Comparison of ENCODE assay signal across 1 cellular context in genomic region chr20:44354979-44355502, GRCh38.
TF ChIP-seq lines count a peak whose summit lies in the region.

No MANE protein-coding gene starts in this region.

TF ChIP-seq in HepG2, 621 proteins besides CTCF, POLR2A, EP300 and RAD21 (continued from another document and continues in another):
- TF ChIP-seq, protein P1, sequence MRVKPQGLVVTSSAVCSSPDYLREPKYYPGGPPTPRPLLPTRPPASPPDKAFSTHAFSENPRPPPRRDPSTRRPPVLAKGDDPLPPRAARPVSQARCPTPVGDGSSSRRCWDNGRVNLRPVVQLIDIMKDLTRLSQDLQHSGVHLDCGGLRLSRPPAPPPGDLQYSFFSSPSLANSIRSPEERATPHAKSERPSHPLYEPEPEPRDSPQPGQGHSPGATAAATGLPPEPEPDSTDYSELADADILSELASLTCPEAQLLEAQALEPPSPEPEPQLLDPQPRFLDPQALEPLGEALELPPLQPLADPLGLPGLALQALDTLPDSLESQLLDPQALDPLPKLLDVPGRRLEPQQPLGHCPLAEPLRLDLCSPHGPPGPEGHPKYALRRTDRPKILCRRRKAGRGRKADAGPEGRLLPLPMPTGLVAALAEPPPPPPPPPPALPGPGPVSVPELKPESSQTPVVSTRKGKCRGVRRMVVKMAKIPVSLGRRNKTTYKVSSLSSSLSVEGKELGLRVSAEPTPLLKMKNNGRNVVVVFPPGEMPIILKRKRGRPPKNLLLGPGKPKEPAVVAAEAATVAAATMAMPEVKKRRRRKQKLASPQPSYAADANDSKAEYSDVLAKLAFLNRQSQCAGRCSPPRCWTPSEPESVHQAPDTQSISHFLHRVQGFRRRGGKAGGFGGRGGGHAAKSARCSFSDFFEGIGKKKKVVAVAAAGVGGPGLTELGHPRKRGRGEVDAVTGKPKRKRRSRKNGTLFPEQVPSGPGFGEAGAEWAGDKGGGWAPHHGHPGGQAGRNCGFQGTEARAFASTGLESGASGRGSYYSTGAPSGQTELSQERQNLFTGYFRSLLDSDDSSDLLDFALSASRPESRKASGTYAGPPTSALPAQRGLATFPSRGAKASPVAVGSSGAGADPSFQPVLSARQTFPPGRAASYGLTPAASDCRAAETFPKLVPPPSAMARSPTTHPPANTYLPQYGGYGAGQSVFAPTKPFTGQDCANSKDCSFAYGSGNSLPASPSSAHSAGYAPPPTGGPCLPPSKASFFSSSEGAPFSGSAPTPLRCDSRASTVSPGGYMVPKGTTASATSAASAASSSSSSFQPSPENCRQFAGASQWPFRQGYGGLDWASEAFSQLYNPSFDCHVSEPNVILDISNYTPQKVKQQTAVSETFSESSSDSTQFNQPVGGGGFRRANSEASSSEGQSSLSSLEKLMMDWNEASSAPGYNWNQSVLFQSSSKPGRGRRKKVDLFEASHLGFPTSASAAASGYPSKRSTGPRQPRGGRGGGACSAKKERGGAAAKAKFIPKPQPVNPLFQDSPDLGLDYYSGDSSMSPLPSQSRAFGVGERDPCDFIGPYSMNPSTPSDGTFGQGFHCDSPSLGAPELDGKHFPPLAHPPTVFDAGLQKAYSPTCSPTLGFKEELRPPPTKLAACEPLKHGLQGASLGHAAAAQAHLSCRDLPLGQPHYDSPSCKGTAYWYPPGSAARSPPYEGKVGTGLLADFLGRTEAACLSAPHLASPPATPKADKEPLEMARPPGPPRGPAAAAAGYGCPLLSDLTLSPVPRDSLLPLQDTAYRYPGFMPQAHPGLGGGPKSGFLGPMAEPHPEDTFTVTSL (CRISPR knock-in tag; IDR thresholded peaks at IDR 0.05; ENCODE audit: borderline replicate concordance): no peak
- peak; percentile 2; the same call in 1 of the 2 replicates for TF ChIP-seq ARNT2 (CRISPR knock-in tag; IDR thresholded peaks at IDR 0.05; ENCODE audit: low read depth)
- no peak for TF ChIP-seq HES4 (CRISPR knock-in tag; IDR thresholded peaks at IDR 0.05; ENCODE audit: borderline replicate concordance)
- TF ChIP-seq TAF15 (IDR thresholded peaks at IDR 0.05; ENCODE audit: low read depth, low read length, poor library complexity, severe bottlenecking): no peak
- TF ChIP-seq ZNF816 (CRISPR knock-in tag; IDR thresholded peaks at IDR 0.05; ENCODE audit: borderline replicate concordance): no peak
- TF ChIP-seq, protein P2, sequence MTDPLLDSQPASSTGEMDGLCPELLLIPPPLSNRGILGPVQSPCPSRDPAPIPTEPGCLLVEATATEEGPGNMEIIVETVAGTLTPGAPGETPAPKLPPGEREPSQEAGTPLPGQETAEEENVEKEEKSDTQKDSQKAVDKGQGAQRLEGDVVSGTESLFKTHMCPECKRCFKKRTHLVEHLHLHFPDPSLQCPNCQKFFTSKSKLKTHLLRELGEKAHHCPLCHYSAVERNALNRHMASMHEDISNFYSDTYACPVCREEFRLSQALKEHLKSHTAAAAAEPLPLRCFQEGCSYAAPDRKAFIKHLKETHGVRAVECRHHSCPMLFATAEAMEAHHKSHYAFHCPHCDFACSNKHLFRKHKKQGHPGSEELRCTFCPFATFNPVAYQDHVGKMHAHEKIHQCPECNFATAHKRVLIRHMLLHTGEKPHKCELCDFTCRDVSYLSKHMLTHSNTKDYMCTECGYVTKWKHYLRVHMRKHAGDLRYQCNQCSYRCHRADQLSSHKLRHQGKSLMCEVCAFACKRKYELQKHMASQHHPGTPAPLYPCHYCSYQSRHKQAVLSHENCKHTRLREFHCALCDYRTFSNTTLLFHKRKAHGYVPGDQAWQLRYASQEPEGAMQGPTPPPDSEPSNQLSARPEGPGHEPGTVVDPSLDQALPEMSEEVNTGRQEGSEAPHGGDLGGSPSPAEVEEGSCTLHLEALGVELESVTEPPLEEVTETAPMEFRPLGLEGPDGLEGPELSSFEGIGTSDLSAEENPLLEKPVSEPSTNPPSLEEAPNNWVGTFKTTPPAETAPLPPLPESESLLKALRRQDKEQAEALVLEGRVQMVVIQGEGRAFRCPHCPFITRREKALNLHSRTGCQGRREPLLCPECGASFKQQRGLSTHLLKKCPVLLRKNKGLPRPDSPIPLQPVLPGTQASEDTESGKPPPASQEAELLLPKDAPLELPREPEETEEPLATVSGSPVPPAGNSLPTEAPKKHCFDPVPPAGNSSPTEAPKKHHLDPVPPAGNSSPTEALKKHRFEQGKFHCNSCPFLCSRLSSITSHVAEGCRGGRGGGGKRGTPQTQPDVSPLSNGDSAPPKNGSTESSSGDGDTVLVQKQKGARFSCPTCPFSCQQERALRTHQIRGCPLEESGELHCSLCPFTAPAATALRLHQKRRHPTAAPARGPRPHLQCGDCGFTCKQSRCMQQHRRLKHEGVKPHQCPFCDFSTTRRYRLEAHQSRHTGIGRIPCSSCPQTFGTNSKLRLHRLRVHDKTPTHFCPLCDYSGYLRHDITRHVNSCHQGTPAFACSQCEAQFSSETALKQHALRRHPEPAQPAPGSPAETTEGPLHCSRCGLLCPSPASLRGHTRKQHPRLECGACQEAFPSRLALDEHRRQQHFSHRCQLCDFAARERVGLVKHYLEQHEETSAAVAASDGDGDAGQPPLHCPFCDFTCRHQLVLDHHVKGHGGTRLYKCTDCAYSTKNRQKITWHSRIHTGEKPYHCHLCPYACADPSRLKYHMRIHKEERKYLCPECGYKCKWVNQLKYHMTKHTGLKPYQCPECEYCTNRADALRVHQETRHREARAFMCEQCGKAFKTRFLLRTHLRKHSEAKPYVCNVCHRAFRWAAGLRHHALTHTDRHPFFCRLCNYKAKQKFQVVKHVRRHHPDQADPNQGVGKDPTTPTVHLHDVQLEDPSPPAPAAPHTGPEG (CRISPR knock-in tag; IDR thresholded peaks at IDR 0.05): 0 out of 2 replicates have a peak, but pooled peaks have one; percentile 2
- no peak for TF ChIP-seq ZNF572 (CRISPR knock-in tag; IDR thresholded peaks at IDR 0.05)
- TF ChIP-seq, protein P3, sequence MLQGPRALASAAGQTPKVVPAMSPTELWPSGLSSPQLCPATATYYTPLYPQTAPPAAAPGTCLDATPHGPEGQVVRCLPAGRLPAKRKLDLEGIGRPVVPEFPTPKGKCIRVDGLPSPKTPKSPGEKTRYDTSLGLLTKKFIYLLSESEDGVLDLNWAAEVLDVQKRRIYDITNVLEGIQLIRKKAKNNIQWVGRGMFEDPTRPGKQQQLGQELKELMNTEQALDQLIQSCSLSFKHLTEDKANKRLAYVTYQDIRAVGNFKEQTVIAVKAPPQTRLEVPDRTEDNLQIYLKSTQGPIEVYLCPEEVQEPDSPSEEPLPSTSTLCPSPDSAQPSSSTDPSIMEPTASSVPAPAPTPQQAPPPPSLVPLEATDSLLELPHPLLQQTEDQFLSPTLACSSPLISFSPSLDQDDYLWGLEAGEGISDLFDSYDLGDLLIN (CRISPR knock-in tag; IDR thresholded peaks at IDR 0.05; ENCODE audit: borderline replicate concordance): no peak
- TF ChIP-seq, protein P4, sequence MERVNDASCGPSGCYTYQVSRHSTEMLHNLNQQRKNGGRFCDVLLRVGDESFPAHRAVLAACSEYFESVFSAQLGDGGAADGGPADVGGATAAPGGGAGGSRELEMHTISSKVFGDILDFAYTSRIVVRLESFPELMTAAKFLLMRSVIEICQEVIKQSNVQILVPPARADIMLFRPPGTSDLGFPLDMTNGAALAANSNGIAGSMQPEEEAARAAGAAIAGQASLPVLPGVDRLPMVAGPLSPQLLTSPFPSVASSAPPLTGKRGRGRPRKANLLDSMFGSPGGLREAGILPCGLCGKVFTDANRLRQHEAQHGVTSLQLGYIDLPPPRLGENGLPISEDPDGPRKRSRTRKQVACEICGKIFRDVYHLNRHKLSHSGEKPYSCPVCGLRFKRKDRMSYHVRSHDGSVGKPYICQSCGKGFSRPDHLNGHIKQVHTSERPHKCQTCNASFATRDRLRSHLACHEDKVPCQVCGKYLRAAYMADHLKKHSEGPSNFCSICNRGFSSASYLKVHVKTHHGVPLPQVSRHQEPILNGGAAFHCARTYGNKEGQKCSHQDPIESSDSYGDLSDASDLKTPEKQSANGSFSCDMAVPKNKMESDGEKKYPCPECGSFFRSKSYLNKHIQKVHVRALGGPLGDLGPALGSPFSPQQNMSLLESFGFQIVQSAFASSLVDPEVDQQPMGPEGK (CRISPR knock-in tag; IDR thresholded peaks at IDR 0.05): no peak; the same call in 1 of the 2 replicates
- no peak for TF ChIP-seq ZSCAN29 (CRISPR knock-in tag; conservative IDR thresholded peaks at IDR 0.05)
- TF ChIP-seq ZSCAN20 (CRISPR knock-in tag; IDR thresholded peaks at IDR 0.05; ENCODE audit: borderline replicate concordance): no peak
- no peak for TF ChIP-seq GLMP (CRISPR knock-in tag; IDR thresholded peaks at IDR 0.05; ENCODE audit: borderline replicate concordance)
- no peak for TF ChIP-seq ZNF275 (CRISPR knock-in tag; IDR thresholded peaks at IDR 0.05; ENCODE audit: borderline replicate concordance)
- TF ChIP-seq ZC3H13 (CRISPR knock-in tag; IDR thresholded peaks at IDR 0.05): no peak; the same call in none of the 2 replicates
- no peak; the same call in 1 of the 2 replicates for TF ChIP-seq SNAI1 (CRISPR knock-in tag; IDR thresholded peaks at IDR 0.05; ENCODE audit: borderline replicate concordance)
- no peak for TF ChIP-seq TCF7L2 (IDR thresholded peaks at IDR 0.05; ENCODE audit: low read depth, low read length)
- TF ChIP-seq NFIC (IDR thresholded peaks at IDR 0.05; ENCODE audit: low read length): no peak
- no peak; the same call in 1 of the 2 replicates for TF ChIP-seq ZNF121 (CRISPR knock-in tag; IDR thresholded peaks at IDR 0.05)
- TF ChIP-seq ZNF709 (CRISPR knock-in tag; IDR thresholded peaks at IDR 0.05): 0 out of 2 replicates have a peak, but pooled peaks have one; percentile 30
- no peak for TF ChIP-seq ZNF530 (CRISPR knock-in tag; IDR thresholded peaks at IDR 0.05; ENCODE audit: low read depth)
- no peak for TF ChIP-seq ZNF570 (CRISPR knock-in tag; IDR thresholded peaks at IDR 0.05; ENCODE audit: borderline replicate concordance)
- TF ChIP-seq ISX (CRISPR knock-in tag; conservative IDR thresholded peaks at IDR 0.05): no peak
- no peak for TF ChIP-seq HNF1A (IDR thresholded peaks at IDR 0.05; ENCODE audit: low read depth)
- TF ChIP-seq HNF1A (CRISPR knock-in tag; IDR thresholded peaks at IDR 0.05; ENCODE audit: borderline replicate concordance): no peak
- TF ChIP-seq HDAC1 (CRISPR knock-in tag; IDR thresholded peaks at IDR 0.05): no peak
- no peak; the same call in 1 of the 2 replicates for TF ChIP-seq CENPBD1 (CRISPR knock-in tag; IDR thresholded peaks at IDR 0.05; ENCODE audit: borderline replicate concordance, low read depth)
- TF ChIP-seq CEBPB (IDR thresholded peaks at IDR 0.05; ENCODE audit: borderline replicate concordance, low read depth, low read length): no peak
- TF ChIP-seq ZNF773 (CRISPR knock-in tag; IDR thresholded peaks at IDR 0.05; ENCODE audit: borderline replicate concordance): no peak
- no peak for TF ChIP-seq GTF3A (CRISPR knock-in tag; conservative IDR thresholded peaks at IDR 0.05)
- TF ChIP-seq RFX5 (IDR thresholded peaks at IDR 0.05; ENCODE audit: low read depth, low read length): no peak
- no peak for TF ChIP-seq ZNF337 (CRISPR knock-in tag; IDR thresholded peaks at IDR 0.05; ENCODE audit: borderline replicate concordance, low read depth)
- TF ChIP-seq, protein P5, sequence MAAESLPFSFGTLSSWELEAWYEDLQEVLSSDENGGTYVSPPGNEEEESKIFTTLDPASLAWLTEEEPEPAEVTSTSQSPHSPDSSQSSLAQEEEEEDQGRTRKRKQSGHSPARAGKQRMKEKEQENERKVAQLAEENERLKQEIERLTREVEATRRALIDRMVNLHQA (CRISPR knock-in tag; IDR thresholded peaks at IDR 0.05): no peak
- no peak for TF ChIP-seq EEA1 (CRISPR knock-in tag; IDR thresholded peaks at IDR 0.05; ENCODE audit: borderline replicate concordance)
- TF ChIP-seq SMAD9 (CRISPR knock-in tag; IDR thresholded peaks at IDR 0.05): 0 out of 2 replicates have a peak, but pooled peaks have one; percentile 13
- TF ChIP-seq ZNF7 (CRISPR knock-in tag; IDR thresholded peaks at IDR 0.05): no peak
- no peak for TF ChIP-seq AHR (CRISPR knock-in tag; IDR thresholded peaks at IDR 0.05)
- TF ChIP-seq HMG20A (CRISPR knock-in tag; IDR thresholded peaks at IDR 0.05; ENCODE audit: borderline replicate concordance): no peak
- TF ChIP-seq DR1 (CRISPR knock-in tag; IDR thresholded peaks at IDR 0.05): 0 out of 2 replicates have a peak, but pooled peaks have one; percentile 10
